In genomic region chr17:1829579-1830257, GRCh38 we compare ENCODE assay signal across 1 cellular context.
TF ChIP-seq lines count a peak whose summit lies in the region.

Gene RPA1 (plus strand): TSS chr17:1830005. CDS start chr17:1830094, 89 bp downstream.
Gene SMYD4 (minus strand): TSS chr17:1829902. CDS start chr17:1827994, 1,908 bp downstream.

TF ChIP-seq in HepG2, 621 proteins besides CTCF, POLR2A, EP300 and RAD21 (continued from another document and continues in another):
- TF ChIP-seq GMEB1 (CRISPR knock-in tag; IDR thresholded peaks at IDR 0.05; ENCODE audit: borderline replicate concordance) (peak; percentile 94), THYN1 (CRISPR knock-in tag; IDR thresholded peaks at IDR 0.05; ENCODE audit: borderline replicate concordance, low read depth) (no peak), AHDC1 (CRISPR knock-in tag; IDR thresholded peaks at IDR 0.05; ENCODE audit: borderline replicate concordance) (no peak), KLF11 (CRISPR knock-in tag; IDR thresholded peaks at IDR 0.05) (0 out of 2 replicates have a peak, but pooled peaks have one; percentile 31), IKZF5 (CRISPR knock-in tag; IDR thresholded peaks at IDR 0.05) (no peak; the same call in 1 of the 2 replicates), ARNT2 (CRISPR knock-in tag; IDR thresholded peaks at IDR 0.05; ENCODE audit: low read depth) (peak; percentile 87), ETS1 (CRISPR knock-in tag; IDR thresholded peaks at IDR 0.05) (no peak), ZBTB26 (CRISPR knock-in tag; IDR thresholded peaks at IDR 0.05; ENCODE audit: borderline replicate concordance) (no peak), JUN (CRISPR knock-in tag; IDR thresholded peaks at IDR 0.05) (no peak), AKAP8 (CRISPR knock-in tag; IDR thresholded peaks at IDR 0.05) (no peak), TP53 (CRISPR knock-in tag; conservative IDR thresholded peaks at IDR 0.05) (no peak), RCOR2 (CRISPR knock-in tag; IDR thresholded peaks at IDR 0.05) (no peak), GABPB1 (CRISPR knock-in tag; IDR thresholded peaks at IDR 0.05) (peak; percentile 53; the same call in 1 of the 2 replicates), ZNF101 (CRISPR knock-in tag; IDR thresholded peaks at IDR 0.05; ENCODE audit: borderline replicate concordance, low read depth) (no peak), ZNF776 (CRISPR knock-in tag; IDR thresholded peaks at IDR 0.05) (peak; percentile 87; the same call in 1 of the 2 replicates), ZNF782 (CRISPR knock-in tag; IDR thresholded peaks at IDR 0.05; ENCODE audit: borderline replicate concordance) (no peak), ZNF670 (CRISPR knock-in tag; IDR thresholded peaks at IDR 0.05; ENCODE audit: borderline replicate concordance) (no peak), NRL (CRISPR knock-in tag; IDR thresholded peaks at IDR 0.05; ENCODE audit: borderline replicate concordance) (no peak), KLF16 (CRISPR knock-in tag; IDR thresholded peaks at IDR 0.05) (0 out of 4 replicates have a peak, but pooled peaks of 1 of the 2 experiments have one; percentile 37), ZNF710 (CRISPR knock-in tag; IDR thresholded peaks at IDR 0.05; ENCODE audit: borderline replicate concordance) (no peak; the same call in 1 of the 2 replicates), ZNF678 (CRISPR knock-in tag; IDR thresholded peaks at IDR 0.05) (no peak), ZNF549 (CRISPR knock-in tag; IDR thresholded peaks at IDR 0.05) (no peak), BCL3 (CRISPR knock-in tag; IDR thresholded peaks at IDR 0.05) (peak; percentile 94), ARID2 (CRISPR knock-in tag; IDR thresholded peaks at IDR 0.05; ENCODE audit: borderline replicate concordance) (no peak; the same call in 1 of the 2 replicates), ZNF207 (IDR thresholded peaks at IDR 0.05; ENCODE audit: borderline replicate concordance) (no peak), HDAC1 (CRISPR knock-in tag; IDR thresholded peaks at IDR 0.05) (peak; percentile 76), ZNF331 (CRISPR knock-in tag; IDR thresholded peaks at IDR 0.05) (no peak; the same call in 1 of the 2 replicates), CAMTA2 (CRISPR knock-in tag; IDR thresholded peaks at IDR 0.05; ENCODE audit: borderline replicate concordance) (no peak), MYPOP (CRISPR knock-in tag; IDR thresholded peaks at IDR 0.05) (no peak), HOXA9 (CRISPR knock-in tag; IDR thresholded peaks at IDR 0.05; ENCODE audit: borderline replicate concordance) (no peak), ZNF605 (CRISPR knock-in tag; IDR thresholded peaks at IDR 0.05) (no peak), CENPX (CRISPR knock-in tag; IDR thresholded peaks at IDR 0.05) (no peak), ZSCAN31 (CRISPR knock-in tag; IDR thresholded peaks at IDR 0.05; ENCODE audit: low read depth) (peak; percentile 21; the same call in 1 of the 2 replicates), RFXANK (CRISPR knock-in tag; IDR thresholded peaks at IDR 0.05) (no peak), ZNF468 (CRISPR knock-in tag; IDR thresholded peaks at IDR 0.05) (no peak), SATB2 (CRISPR knock-in tag; IDR thresholded peaks at IDR 0.05) (no peak), ZNF713 (CRISPR knock-in tag; IDR thresholded peaks at IDR 0.05) (no peak), ZBTB25 (CRISPR knock-in tag; IDR thresholded peaks at IDR 0.05) (no peak), HHEX (CRISPR knock-in tag; IDR thresholded peaks at IDR 0.05) (no peak), SRF (IDR thresholded peaks at IDR 0.05; ENCODE audit: low read depth, low read length) (no peak), SKI (IDR thresholded peaks at IDR 0.05; ENCODE audit: partially characterized antibody) (no peak), CENPT (CRISPR knock-in tag; IDR thresholded peaks at IDR 0.05; ENCODE audit: low read depth) (peak; percentile 83), SIX1 (CRISPR knock-in tag; IDR thresholded peaks at IDR 0.05; ENCODE audit: borderline replicate concordance) (no peak), DNMT3B (CRISPR knock-in tag; conservative IDR thresholded peaks at IDR 0.05) (no peak), YEATS2 (CRISPR knock-in tag; IDR thresholded peaks at IDR 0.05; ENCODE audit: borderline replicate concordance) (peak; percentile 13; the same call in 1 of the 2 replicates), GRHL1 (CRISPR knock-in tag; conservative IDR thresholded peaks at IDR 0.05) (no peak), THAP7 (CRISPR knock-in tag; IDR thresholded peaks at IDR 0.05) (no peak)
